ENCODE assay signal across 8 cellular contexts in the genomic region with DNA sequence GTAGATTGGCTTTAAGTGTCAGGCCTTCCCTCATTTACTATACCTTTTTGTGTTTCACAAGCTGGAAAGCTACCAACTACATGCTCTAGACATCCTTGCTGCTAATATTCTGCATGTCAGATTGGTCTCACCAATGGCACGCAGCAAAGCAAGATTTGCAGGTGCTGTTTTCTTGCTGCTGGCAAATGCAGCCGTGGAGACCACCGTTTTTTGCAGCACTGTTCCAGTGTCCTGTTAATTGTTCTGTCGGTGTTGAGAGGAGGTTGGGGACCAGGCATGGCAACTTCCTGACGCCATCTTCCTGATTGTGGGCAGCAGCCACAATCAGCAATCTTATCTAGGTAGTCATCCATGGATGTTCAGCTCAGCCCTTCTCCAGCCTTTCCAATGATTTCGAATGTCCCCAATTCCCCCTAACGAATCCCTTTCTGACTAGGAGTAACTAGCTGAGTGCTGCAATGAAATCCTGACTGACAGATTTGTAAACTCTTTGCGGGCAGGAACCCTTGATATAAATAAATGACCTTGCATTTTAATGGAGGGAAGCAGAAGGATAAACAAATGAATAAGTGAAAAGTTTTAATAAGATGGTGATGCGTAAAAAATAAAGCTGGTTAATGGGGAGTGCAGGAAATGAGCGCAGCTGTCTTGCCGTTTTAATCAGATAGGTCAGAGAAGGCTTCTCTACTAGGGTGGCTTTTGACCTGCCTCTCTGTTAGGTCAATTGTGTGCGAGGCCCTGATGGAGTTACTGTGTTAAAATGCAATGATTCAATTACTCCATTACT. TPM values are rescaled to one million over a fixed set of nuclear protein-coding genes. Genes with fewer than 3 reads are reported as not detected.
A peak's percentile ranks its signal among the peaks of the same experiment; 100 is the strongest.
DNase-seq lines count a peak whose midpoint lies in the region; ATAC-seq and TF ChIP-seq lines count a peak whose summit lies in the region.

No MANE protein-coding gene starts in this region.

- TF ChIP-seq RAD21 in HCT116 (IDR thresholded peaks at IDR 0.05; ENCODE audit: low read depth), result no peak

- BruUV-seq in HCT116 (replicated peaks; lab: Mats Ljungman, UMichigan), result no TSS peak

- H4K20me1 ChIP-seq in HCT116 (ENCODE audit: insufficient read depth), result no peaks in the 10 kb centered on the region

- H3K27me3 ChIP-seq in HCT116 (ENCODE audit: insufficient read depth, low read length) (no peaks in the 10 kb centered on the region), RWPE2 (ENCODE audit: insufficient read depth, poor library complexity, severe bottlenecking) (no peaks in the 10 kb centered on the region), esophagus muscularis mucosa (no peaks in the 10 kb centered on the region)

- H3K4me3 ChIP-seq in HCT116 (replicated peaks in 1 of 2; ENCODE audit: low read depth in 1 of 2, low read length in 2 of 2) (peak overlapping the region; percentile 83), RWPE2 (ENCODE audit: severe bottlenecking) (peak overlapping the region; percentile 50), esophagus muscularis mucosa (peak overlapping the region; percentile 67 to 84 (median 75))

- CTCF ChIA-PET in HCT116 (lab: Charles Lee), result no interaction called here

- 54% methylated on average over 12 of the region's 12 CpGs for WGBS in esophagus muscularis mucosa

- peak overlapping the region; percentile 85 for H3K4me2 ChIP-seq in HCT116 (ENCODE audit: low read length)

- peak overlapping the region; percentile 83; the same call in 1 of the 2 replicates for H3K9ac ChIP-seq in HCT116 (ENCODE audit: low read length)

- H3K27ac ChIP-seq in HCT116 (ENCODE audit: low read depth, low read length) (peak overlapping the region; percentile 87; the same call in 1 of the 2 replicates), RWPE2 (ENCODE audit: poor library complexity, severe bottlenecking) (peak overlapping the region; percentile 70), esophagus muscularis mucosa (replicated peaks in 1 of 4) (peak overlapping the region; percentile 93 to 97 (median 95))

- no peaks in the 10 kb centered on the region for H3K9me2 ChIP-seq in HCT116 (ENCODE audit: insufficient read depth)

- no peak for TF ChIP-seq EP300 in esophagus muscularis mucosa (IDR thresholded peaks at IDR 0.05)

- H3K36me3 ChIP-seq in HCT116 (ENCODE audit: control insufficient read depth in 1 of 2, insufficient read depth in 2 of 2, low read length in 2 of 2), result no peaks in the 10 kb centered on the region
- H3K36me3 ChIP-seq in RWPE2 (ENCODE audit: low read depth), result no peaks in the 10 kb centered on the region
- H3K36me3 ChIP-seq in esophagus muscularis mucosa, result no peaks in the 10 kb centered on the region

- H3K9me3 ChIP-seq in HCT116 (ENCODE audit: control insufficient read depth in 1 of 2, insufficient read depth in 1 of 2, low read depth in 1 of 2, low read length in 2 of 2) (no peaks in the 10 kb centered on the region), RWPE2 (ENCODE audit: severe bottlenecking) (no peaks in the 10 kb centered on the region), esophagus muscularis mucosa (no peaks in the 10 kb centered on the region)

- DNase-seq in HCT116 (ENCODE audit: low read depth, low spot score), result no peak
- no peak for DNase-seq in RWPE2 (ENCODE audit: low spot score)
- peak; percentile 78 for DNase-seq in esophagus muscularis mucosa (ENCODE audit: extremely low spot score)
- DNase-seq in putamen (ENCODE audit: low spot score), result peak; percentile 15
- DNase-seq in posterior vena cava (ENCODE audit: low spot score), result no peak
- DNase-seq in kidney glomerular epithelial cell (lab: John Stamatoyannopoulos, UW), result no peak

- TF ChIP-seq CTCF in HCT116 (IDR thresholded peaks at IDR 0.05 in 2 of 3, conservative IDR thresholded peaks at IDR 0.05 in 1 of 3; ENCODE audit: borderline replicate concordance in 1 of 3, insufficient read depth in 1 of 3, low read depth in 2 of 3, low read length in 2 of 3), result no peak
- no peak for TF ChIP-seq CTCF in RWPE2 (IDR thresholded peaks at IDR 0.05; ENCODE audit: poor library complexity, severe bottlenecking)
- TF ChIP-seq CTCF in esophagus muscularis mucosa (IDR thresholded peaks at IDR 0.05), result no peak

- H3K4me1 ChIP-seq in HCT116 (ENCODE audit: control insufficient read depth in 1 of 2, insufficient read depth in 2 of 2, low read length in 2 of 2), result peaks cover 7 to 17% of the 10 kb centered on the region in 2 experiments; a peak in 2 of 4 replicates
- H3K4me1 ChIP-seq in RWPE2 (ENCODE audit: insufficient read depth, poor library complexity, severe bottlenecking), result no peaks in the 10 kb centered on the region
- peaks cover 19 to 40% (median 32%) of the 10 kb centered on the region in 4 donors for H3K4me1 ChIP-seq in esophagus muscularis mucosa

- POLR2A ChIA-PET in HCT116 (lab: Charles Lee), result no interaction called here

- RAD21 ChIA-PET in HCT116 (lab: Charles Lee; ENCODE audit: low non-redundant PET in 1 of 2, low total read pairs in 2 of 2, uncharacterized antibody in 2 of 2, unreplicated experiment in 2 of 2), result no interaction called here

- intact Hi-C loops in HCT116 (cut with micrococcal nuclease), result loop anchor here (2.0 to 5.0 kb wide), 2 partner anchors 66 to 106 kb away; no protein-coding TSS in a partner anchor
- intact Hi-C loops in esophagus muscularis mucosa (cut with DNase I), result loop anchor here (5.0 to 10.0 kb wide), 3 partner anchors 104 to 172 kb away; a partner anchor contains a TSS
- intact Hi-C loops in posterior vena cava (cut with DNase I), result no loop called here

- TF ChIP-seq POLR2A in HCT116 (IDR thresholded peaks at IDR 0.05; ENCODE audit: borderline replicate concordance, extremely low read depth, insufficient read depth, insufficient read length) (no peak), esophagus muscularis mucosa (IDR thresholded peaks at IDR 0.05; ENCODE audit: low read depth) (no peak)

- H2AFZ ChIP-seq in HCT116 (ENCODE audit: low read depth, low read length, poor library complexity, severe bottlenecking), result peak overlapping the region; percentile 82

- H3K79me2 ChIP-seq in HCT116 (ENCODE audit: insufficient read depth, low read length), result no peaks in the 10 kb centered on the region

- ATAC-seq in HCT116, result peak; percentile 16
- ATAC-seq in RWPE2 (ENCODE audit: low read depth), result peak; percentile 19; the same call in 2 of the 3 replicates
- ATAC-seq in HG03469 (IDR thresholded peaks at IDR 0.05; ENCODE audit: unreplicated experiment), result no peak
- ATAC-seq in GM21367 (IDR thresholded peaks at IDR 0.05; ENCODE audit: unreplicated experiment), result no peak

TF ChIP-seq in HCT116, 20 proteins besides CTCF, POLR2A, EP300 and RAD21:
- TF ChIP-seq EZH2 (IDR thresholded peaks at IDR 0.05) (no peak), FOSL1 (IDR thresholded peaks at IDR 0.05; ENCODE audit: low read depth) (no peak), ELF1 (IDR thresholded peaks at IDR 0.05; ENCODE audit: borderline replicate concordance, low read depth) (no peak)

RNA-seq across cellular contexts. Expression of a gene that starts 0.6 kb away (rescaled TPM):
- total RNA-seq in HCT116 (2021; ENCODE audit: unreplicated experiment) (12.2 TPM), esophagus muscularis mucosa (10 to 100 TPM; 23.5 to 35.3 (median 26.1) TPM), posterior vena cava (10 to 100 TPM; 21.6 to 22.0 TPM)
- 9.9 and 10.6 TPM in 2 replicates for polyA plus RNA-seq in HCT116 (2012)

Comparison
In these comparisons a context has a peak if more than half of its experiments do, and no peak if none do; other contexts are left out.
1. ATAC-seq: peak in HCT116 (single experiment) and RWPE2 (single experiment); none in HG03469 (single experiment) and GM21367 (single experiment).
2. DNase-seq: peak in esophagus muscularis mucosa (single experiment) and putamen (single experiment); none in HCT116 (single experiment), RWPE2 (single experiment), posterior vena cava (single experiment) and kidney glomerular epithelial cell (single experiment).
3. intact Hi-C loops: an anchor here in HCT116 (2.0 to 5.0 kb wide) and esophagus muscularis mucosa (5.0 to 10.0 kb wide); none called in posterior vena cava.
4. Peak in every context shown above with its lines, with median percentiles within 50 percentile points of each other: H3K27ac ChIP-seq and H3K4me3 ChIP-seq.